9 cellular contexts compared by ENCODE assay signal in genomic region chr9:135797507-135798302, GRCh38.
DNase-seq lines count a peak whose midpoint lies in the region; ATAC-seq and TF ChIP-seq lines count a peak whose summit lies in the region.
"Had no signal": no experiment of that assay in that cellular context is flagged by ENCODE, and none has a peak within 500 bp of the region (broad histone marks: within the 10 kb centered on the region; RNA-seq: fewer than 3 reads in every experiment).

No MANE protein-coding gene starts in this region.

- no peaks in the 10 kb centered on the region for H3K4me1 ChIP-seq in foreskin keratinocyte

- H3K4me1 Mint-ChIP-seq in activated CD4-positive, alpha-beta memory T cell treated with anti-CD3 and anti-CD28 coated beads, Interleukin-2, amount 10 ng/mL, durations not matched to agents 7 days and 5 days: no peaks in the 10 kb centered on the region

- H3K4me3 ChIP-seq in MG63: no peak overlapping the region
- H3K4me3 ChIP-seq: BLaER1 treated with 17β-estradiol and CSF1 and Interleukin-3, amounts not matched to agents 10 nM and 100 nM had no signal

- POLR2A ChIA-PET in activated CD4-positive, alpha-beta memory T cell treated with anti-CD3 and anti-CD28 coated beads, Interleukin-2, amount 10 ng/mL, durations not matched to agents 7 days and 5 days (lab: Charles Lee): no interaction called here

- no peaks in the 10 kb centered on the region for H3K9me3 ChIP-seq in MG63

- H3K27me3 ChIP-seq in MG63 (no peaks in the 10 kb centered on the region), foreskin keratinocyte (no peaks in the 10 kb centered on the region)
- H3K27me3 ChIP-seq: BLaER1 treated with 17β-estradiol and CSF1 and Interleukin-3, amounts not matched to agents 10 nM and 100 nM had no signal

- H3K27ac Mint-ChIP-seq in activated CD4-positive, alpha-beta memory T cell treated with anti-CD3 and anti-CD28 coated beads, Interleukin-2, amount 10 ng/mL, durations not matched to agents 7 days and 5 days: no peak overlapping the region

- CTCF ChIA-PET in activated CD4-positive, alpha-beta memory T cell treated with anti-CD3 and anti-CD28 coated beads, Interleukin-2, amount 10 ng/mL, durations not matched to agents 7 days and 5 days (lab: Charles Lee): no interaction called here

- no peaks in the 10 kb centered on the region for H3K27me3 Mint-ChIP-seq in activated CD4-positive, alpha-beta memory T cell treated with anti-CD3 and anti-CD28 coated beads, Interleukin-2, amount 10 ng/mL, durations not matched to agents 7 days and 5 days

- TF ChIP-seq CTCF in foreskin keratinocyte (conservative IDR thresholded peaks at IDR 0.05): peak; percentile 80

- H3K4me3 Mint-ChIP-seq in activated CD4-positive, alpha-beta memory T cell treated with anti-CD3 and anti-CD28 coated beads, Interleukin-2, amount 10 ng/mL, durations not matched to agents 7 days and 5 days: no peak overlapping the region

- ATAC-seq in foreskin keratinocyte: peak; percentile 58
- no peak for ATAC-seq in HG02840 (IDR thresholded peaks at IDR 0.05; ENCODE audit: low FRiP score, unreplicated experiment)

- no peak overlapping the region for H3K27ac ChIP-seq in foreskin keratinocyte
- H3K27ac ChIP-seq: BLaER1 treated with 17β-estradiol and CSF1 and Interleukin-3, amounts not matched to agents 10 nM and 100 nM had no signal

- H3K36me3 Mint-ChIP-seq in activated CD4-positive, alpha-beta memory T cell treated with anti-CD3 and anti-CD28 coated beads, Interleukin-2, amount 10 ng/mL, durations not matched to agents 7 days and 5 days (ENCODE audit: low read depth): no peaks in the 10 kb centered on the region

- no peaks in the 10 kb centered on the region for H3K9me3 Mint-ChIP-seq in activated CD4-positive, alpha-beta memory T cell treated with anti-CD3 and anti-CD28 coated beads, Interleukin-2, amount 10 ng/mL, durations not matched to agents 7 days and 5 days

- DNase-seq in NCI-H1417 (lab: John Stamatoyannopoulos, UW) (peak; percentile 1 to 32 (median 18)), NCI-H1417 treated with DMSO at 0.1 percent for 48 hours (lab: John Stamatoyannopoulos, UW) (no peak), MG63 (peak; percentile 46), foreskin keratinocyte (peak in 1 of 2 donors; percentile 6), retina (peak; percentile 67), activated gamma-delta T cell (lab: John Stamatoyannopoulos, UW) (no peak)
- DNase-seq in activated CD4-positive, alpha-beta memory T cell treated with anti-CD3 and anti-CD28 coated beads, Interleukin-2, amount 10 ng/mL, durations not matched to agents 7 days and 5 days: peak; percentile 35

- no peaks in the 10 kb centered on the region for H3K36me3 ChIP-seq in MG63
- H3K36me3 ChIP-seq: BLaER1 treated with 17β-estradiol and CSF1 and Interleukin-3, amounts not matched to agents 10 nM and 100 nM had no signal

Comparison
In these comparisons a context has a peak if more than half of its experiments do, and no peak if none do; other contexts are left out.
1. DNase-seq: peak in NCI-H1417 (3 of 3), MG63 (single experiment), activated CD4-positive, alpha-beta memory T cell treated with anti-CD3 and anti-CD28 coated beads, Interleukin-2, amount 10 ng/mL, durations not matched to agents 7 days and 5 days (single experiment) and retina (single experiment); none in NCI-H1417 treated with DMSO at 0.1 percent for 48 hours (single experiment) and activated gamma-delta T cell (single experiment).